ENCODE assay signal across 7 cellular contexts in genomic region chrX:30570505-30570904, GRCh38. TPM values are rescaled to one million over a fixed set of nuclear protein-coding genes. Genes with fewer than 3 reads are reported as not detected.
DNase-seq lines count a peak whose midpoint lies in the region; ATAC-seq, FAIRE-seq and TF ChIP-seq lines count a peak whose summit lies in the region.

No MANE protein-coding gene starts in this region.

- H3K36me3 ChIP-seq in psoas muscle (ENCODE audit: insufficient read depth in 1 of 2, low read depth in 1 of 2): no peaks in the 10 kb centered on the region
- no peaks in the 10 kb centered on the region for H3K36me3 ChIP-seq in mesendoderm (ENCODE audit: control insufficient read depth, insufficient read depth, low read length)

- DNase-seq in GM03348 (ENCODE audit: low spot score) (peak; percentile 33), NCI-H1105 treated with DMSO at 0.1 percent for 48 hours (lab: John Stamatoyannopoulos, UW) (peak; percentile 0), psoas muscle (no peak), HEK293T (ENCODE audit: extremely low spot score) (no peak), mesendoderm (no peak), T-helper 9 cell (no peak)

- no peak overlapping the region for H3K4me2 ChIP-seq in mesendoderm (ENCODE audit: low read length)

- no peak overlapping the region for H2BK15ac ChIP-seq in mesendoderm (replicated peaks; ENCODE audit: low read depth)

- POLR2A ChIA-PET in HEK293T (lab: Yijun Ruan, JAX): no interaction called here

- H3K56ac ChIP-seq in mesendoderm (ENCODE audit: low read length): no peak overlapping the region

- H3K9ac ChIP-seq in mesendoderm (ENCODE audit: low read length): no peak overlapping the region

- no peak overlapping the region for H2BK120ac ChIP-seq in mesendoderm (ENCODE audit: low read depth, low read length)

- FAIRE-seq in endometrium (lab: Jason Lieb, UNC): peak; percentile 29

- no peak overlapping the region for H2BK5ac ChIP-seq in mesendoderm (ENCODE audit: low read length)

- H4K8ac ChIP-seq in mesendoderm (ENCODE audit: low read depth, low read length): no peak overlapping the region

- no peak overlapping the region for H4K5ac ChIP-seq in mesendoderm (ENCODE audit: low read length)

- H3K18ac ChIP-seq in mesendoderm (ENCODE audit: low read length): no peak overlapping the region

- H3K9me3 ChIP-seq in psoas muscle: no peaks in the 10 kb centered on the region

- no peak for ATAC-seq in psoas muscle

- H3K4me1 ChIP-seq in psoas muscle: no peaks in the 10 kb centered on the region
- no peaks in the 10 kb centered on the region for H3K4me1 ChIP-seq in mesendoderm (ENCODE audit: control insufficient read depth, low read depth, low read length)

- no peak overlapping the region for H3K27ac ChIP-seq in psoas muscle
- H3K27ac ChIP-seq in mesendoderm (ENCODE audit: low read depth, low read length): no peak overlapping the region

- H3K4ac ChIP-seq in mesendoderm (ENCODE audit: low read depth, low read length): no peak overlapping the region

- H3K79me2 ChIP-seq in mesendoderm (ENCODE audit: control insufficient read depth, insufficient read depth, low read length): no peaks in the 10 kb centered on the region

- H3K23ac ChIP-seq in mesendoderm (ENCODE audit: low read length): no peak overlapping the region

- CTCF ChIA-PET in HEK293T (lab: Yijun Ruan, JAX): interaction anchor here (0.6 to 0.8 kb wide), 2 partner anchors 10 to 37 kb away, joined by 3 to 4 read pairs; no protein-coding TSS in a partner anchor

- H3K27me3 ChIP-seq in psoas muscle (ENCODE audit: insufficient read depth in 3 of 3, low read length in 2 of 3) (no peaks in the 10 kb centered on the region), mesendoderm (ENCODE audit: insufficient read depth, low read length, poor library complexity) (no peaks in the 10 kb centered on the region)

- no peak overlapping the region for H3K4me3 ChIP-seq in psoas muscle
- no peak overlapping the region for H3K4me3 ChIP-seq in mesendoderm (ENCODE audit: low read length)

- no peaks in the 10 kb centered on the region for H3K79me1 ChIP-seq in mesendoderm (ENCODE audit: low read length)

- peak; percentile 69 for TF ChIP-seq CTCF in psoas muscle (IDR thresholded peaks at IDR 0.05)

- H2AK5ac ChIP-seq in mesendoderm (ENCODE audit: low read length): no peak overlapping the region

- WGBS in psoas muscle, 3 donors: 65 to 88% (median 81%) methylated on average over 1 of the region's 1 CpG
- no CpG with 5 or more reads among the region's 1 CpG for WGBS in mesendoderm (ENCODE audit: extremely low coverage, insufficient coverage, low lambda C conversion rate)

- intact Hi-C loops in psoas muscle (cut with DNase I): loop anchor here (5.0 to 10.0 kb wide), 2 partner anchors 142 to 144 kb away; no protein-coding TSS in a partner anchor

TF ChIP-seq in HEK293T, 16 proteins besides CTCF, POLR2A, EP300 and RAD21:
- TF ChIP-seq FOXM1 (IDR thresholded peaks at IDR 0.05; ENCODE audit: borderline replicate concordance) (no peak), LEF1 (IDR thresholded peaks at IDR 0.05; ENCODE audit: borderline replicate concordance) (no peak), CTBP1 (IDR thresholded peaks at IDR 0.05; ENCODE audit: borderline replicate concordance) (no peak), ELF4 (IDR thresholded peaks at IDR 0.05) (no peak), ZNF384 (IDR thresholded peaks at IDR 0.05) (no peak), FOXA1 (IDR thresholded peaks at IDR 0.05) (no peak), TARDBP (IDR thresholded peaks at IDR 0.05) (no peak), PKNOX1 (IDR thresholded peaks at IDR 0.05) (no peak), L3MBTL2 (conservative IDR thresholded peaks at IDR 0.05) (no peak), SP1 (IDR thresholded peaks at IDR 0.05) (no peak), HDGF (IDR thresholded peaks at IDR 0.05; ENCODE audit: borderline replicate concordance) (no peak), ARNT (IDR thresholded peaks at IDR 0.05) (no peak), NFRKB (IDR thresholded peaks at IDR 0.05) (no peak), SUZ12 (IDR thresholded peaks at IDR 0.05) (no peak), FOXK2 (IDR thresholded peaks at IDR 0.05) (no peak), BHLHE40 (IDR thresholded peaks at IDR 0.05; ENCODE audit: borderline replicate concordance) (no peak)

RNA-seq across cellular contexts. Expression of gene TASL, which starts 7.1 kb away (rescaled TPM):
- under 1 TPM; 0.11 to 0.34 (median 0.18) TPM for total RNA-seq in psoas muscle
- under 1 TPM in 2 of 3 donors, not detected in 1; 0.04 to 0.09 TPM for polyA plus RNA-seq in psoas muscle
- polyA plus RNA-seq in mesendoderm (2013, experiment 1 of 2): not detected
- not detected for polyA plus RNA-seq in mesendoderm (2013, experiment 2 of 2)

Comparison
In these comparisons a context has a peak if more than half of its experiments do, and no peak if none do; other contexts are left out.
1. DNase-seq: peak in GM03348 (single experiment) and NCI-H1105 treated with DMSO at 0.1 percent for 48 hours (single experiment); none in psoas muscle (0 of 2), HEK293T (single experiment), mesendoderm (single experiment) and T-helper 9 cell (single experiment).